Comparison of ENCODE assay signal across 9 cellular contexts in the genomic region with DNA sequence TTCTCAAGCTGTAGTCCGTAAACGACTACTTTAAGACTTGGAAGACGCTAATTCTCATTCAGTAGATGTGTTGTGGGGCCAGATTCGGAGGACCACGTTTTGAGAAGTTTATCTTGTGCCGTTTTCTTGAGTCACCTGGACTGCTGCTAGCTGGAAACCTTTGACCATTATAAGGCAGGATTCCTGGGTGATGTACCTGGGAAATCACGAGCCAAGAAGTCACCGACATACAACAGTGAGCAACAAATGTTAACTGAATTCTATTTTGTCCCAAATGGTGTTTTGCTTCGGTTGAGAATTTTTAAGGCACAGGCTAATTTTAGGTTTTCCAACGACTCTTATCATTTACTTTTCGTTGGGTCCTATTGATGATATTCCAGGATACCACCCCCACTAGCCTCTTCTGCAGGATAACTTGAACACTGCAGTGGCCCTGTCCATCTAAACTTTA.
A peak's percentile ranks its signal among the peaks of the same experiment; 100 is the strongest.
DNase-seq lines count a peak whose midpoint lies in the region; ATAC-seq, FAIRE-seq and TF ChIP-seq lines count a peak whose summit lies in the region.
"Had no signal": no experiment of that assay in that cellular context is flagged by ENCODE, and none has a peak within 500 bp of the region (broad histone marks: within the 10 kb centered on the region; RNA-seq: fewer than 3 reads in every experiment).

No MANE protein-coding gene starts in this region.

- H3K4me1 ChIP-seq in NT2/D1 (ENCODE audit: insufficient read depth, insufficient read length), result peaks cover 2% of the 10 kb centered on the region
- no peaks in the 10 kb centered on the region for H3K4me1 ChIP-seq in foreskin keratinocyte

- H3K36me3 ChIP-seq in NT2/D1 (ENCODE audit: insufficient read depth, insufficient read length, low read length), result no peaks in the 10 kb centered on the region

- H3K27me3 ChIP-seq in NT2/D1 (ENCODE audit: insufficient read depth, insufficient read length) (no peaks in the 10 kb centered on the region), foreskin keratinocyte (no peaks in the 10 kb centered on the region)

- TF ChIP-seq CTCF in GM12875 (IDR thresholded peaks at IDR 0.05; ENCODE audit: borderline replicate concordance, insufficient read depth, low read depth, low read length) (no peak), foreskin keratinocyte (conservative IDR thresholded peaks at IDR 0.05) (no peak), D721Med (IDR thresholded peaks at IDR 0.05; ENCODE audit: insufficient read depth, missing control alignments) (no peak)

- peak overlapping the region; percentile 86 for H3K9ac ChIP-seq in NT2/D1 (ENCODE audit: insufficient read length, low read depth)

- H3K9me3 ChIP-seq in NT2/D1 (ENCODE audit: insufficient read depth, low read length), result no peaks in the 10 kb centered on the region

- ATAC-seq in foreskin keratinocyte (no peak), GM18517 (IDR thresholded peaks at IDR 0.05; ENCODE audit: unreplicated experiment) (no peak), GM21423 (IDR thresholded peaks at IDR 0.05; ENCODE audit: unreplicated experiment) (no peak), HG02973 (IDR thresholded peaks at IDR 0.05; ENCODE audit: unreplicated experiment) (no peak)

- H3K4me3 ChIP-seq in GM12875 (ENCODE audit: low read depth, low read length), result peak overlapping the region; percentile 67
- H3K4me3 ChIP-seq in NT2/D1 (ENCODE audit: insufficient read length, low read depth), result peak overlapping the region; percentile 84
- H3K4me3 ChIP-seq in skeletal muscle cell (ENCODE audit: low read depth, low read length), result peak overlapping the region; percentile 59

- FAIRE-seq in D721Med (lab: Jason Lieb, UNC), result no peak

- no peak for DNase-seq in NT2/D1 (ENCODE audit: low read depth, low spot score)
- DNase-seq in foreskin keratinocyte, result peak in 1 of 2 donors; percentile 33
- DNase-seq in skeletal muscle cell (ENCODE audit: low read depth), result no peak
- no peak for DNase-seq in D721Med (ENCODE audit: insufficient read length, low spot score)
- DNase-seq: NCI-H1694 treated with DMSO at 0.1 percent for 48 hours had no signal

- peak overlapping the region; percentile 52 for H3K27ac ChIP-seq in foreskin keratinocyte
